Comparison of ENCODE assay signal across 1 cellular context in genomic region chr16:14398014-14398717, GRCh38.
TF ChIP-seq lines count a peak whose summit lies in the region.

No MANE protein-coding gene starts in this region.

TF ChIP-seq in HepG2, 621 proteins besides CTCF, POLR2A, EP300 and RAD21 (continued from another document):
- TF ChIP-seq ARID4A (CRISPR knock-in tag; IDR thresholded peaks at IDR 0.05; ENCODE audit: borderline replicate concordance) (no peak), ZNF432 (CRISPR knock-in tag; IDR thresholded peaks at IDR 0.05; ENCODE audit: borderline replicate concordance) (no peak), DMTF1 (CRISPR knock-in tag; IDR thresholded peaks at IDR 0.05) (no peak), ZFP36 (IDR thresholded peaks at IDR 0.05; ENCODE audit: borderline replicate concordance, low read depth, low read length, partially characterized antibody) (no peak), TEAD3 (CRISPR knock-in tag; optimal IDR thresholded peaks at IDR 0.05; ENCODE audit: borderline replicate concordance) (no peak), ESRRA (CRISPR knock-in tag; IDR thresholded peaks at IDR 0.05; ENCODE audit: low read depth) (no peak), ZNF317 (CRISPR knock-in tag; IDR thresholded peaks at IDR 0.05) (no peak), ATF3 (CRISPR knock-in tag; IDR thresholded peaks at IDR 0.05) (no peak), SRF (IDR thresholded peaks at IDR 0.05; ENCODE audit: low read depth, low read length) (no peak), ZFP36L1 (CRISPR knock-in tag; IDR thresholded peaks at IDR 0.05) (no peak), ZSCAN5A (CRISPR knock-in tag; IDR thresholded peaks at IDR 0.05; ENCODE audit: borderline replicate concordance) (no peak), TRAFD1 (CRISPR knock-in tag; IDR thresholded peaks at IDR 0.05; ENCODE audit: borderline replicate concordance) (no peak), ZNF781 (CRISPR knock-in tag; IDR thresholded peaks at IDR 0.05; ENCODE audit: borderline replicate concordance, not compliant biosample characterization) (no peak), ZNF598 (CRISPR knock-in tag; IDR thresholded peaks at IDR 0.05; ENCODE audit: borderline replicate concordance) (0 out of 2 replicates have a peak, but pooled peaks have one; percentile 34), THAP7 (CRISPR knock-in tag; IDR thresholded peaks at IDR 0.05) (0 out of 2 replicates have a peak, but pooled peaks have one; percentile 35), MAF1 (CRISPR knock-in tag; IDR thresholded peaks at IDR 0.05; ENCODE audit: borderline replicate concordance) (no peak), ZNF414 (CRISPR knock-in tag; IDR thresholded peaks at IDR 0.05) (no peak), BRD4 (CRISPR knock-in tag; IDR thresholded peaks at IDR 0.05) (no peak), ZBTB38 (CRISPR knock-in tag; IDR thresholded peaks at IDR 0.05) (peak; percentile 57), SAP130 (CRISPR knock-in tag; IDR thresholded peaks at IDR 0.05; ENCODE audit: low read depth) (no peak), ARID2 (CRISPR knock-in tag; IDR thresholded peaks at IDR 0.05; ENCODE audit: borderline replicate concordance) (no peak), NCOA2 (CRISPR knock-in tag; IDR thresholded peaks at IDR 0.05) (no peak), HNRNPLL (IDR thresholded peaks at IDR 0.05; ENCODE audit: low read depth, low read length, poor library complexity, severe bottlenecking) (no peak), ZMYM3 (CRISPR knock-in tag; IDR thresholded peaks at IDR 0.05) (0 out of 2 replicates have a peak, but pooled peaks have one; percentile 16), CREB3 (CRISPR knock-in tag; IDR thresholded peaks at IDR 0.05) (no peak)
TF ChIP-seq in HepG2: peak in this region for 14.
